12 cellular contexts compared by ENCODE assay signal in the genomic region with DNA sequence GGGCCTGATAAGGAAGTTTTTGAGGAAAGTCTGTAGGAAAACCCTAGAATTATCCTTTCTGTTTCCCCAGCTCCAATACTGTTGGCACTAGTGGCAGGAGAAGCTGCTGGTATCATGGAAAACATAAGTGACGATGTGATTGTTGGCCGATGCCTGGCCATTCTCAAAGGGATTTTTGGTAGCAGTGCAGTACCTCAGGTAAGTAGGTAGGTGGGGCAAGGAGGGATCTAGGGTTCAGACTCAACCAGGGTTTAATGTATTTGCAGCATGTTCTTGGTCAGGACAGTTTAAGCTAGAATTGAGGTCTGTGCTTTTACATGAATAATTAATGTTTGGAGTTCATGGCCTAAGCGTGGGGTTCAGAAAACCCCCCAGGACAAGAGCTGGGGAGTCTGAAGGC.
DNase-seq lines count a peak whose midpoint lies in the region; ATAC-seq and TF ChIP-seq lines count a peak whose summit lies in the region.
"Had no signal": no experiment of that assay in that cellular context is flagged by ENCODE, and none has a peak within 500 bp of the region (broad histone marks: within the 10 kb centered on the region; RNA-seq: fewer than 3 reads in every experiment).

No MANE protein-coding gene starts in this region.

- H3K36me3 ChIP-seq in CD4-positive, CD25-positive, alpha-beta regulatory T cell (ENCODE audit: control insufficient read depth, insufficient read depth, low read length) = peaks cover 83% of the 10 kb centered on the region
- H3K36me3 ChIP-seq in adrenal gland (replicated peaks in 1 of 2) = peaks cover 0 to 75% of the 10 kb centered on the region in 2 donors

- no peaks in the 10 kb centered on the region for H3K27me3 ChIP-seq in CD4-positive, CD25-positive, alpha-beta regulatory T cell (ENCODE audit: control insufficient read depth, insufficient read depth, low read length)
- H3K27me3 ChIP-seq in H9 (ENCODE audit: insufficient read depth, low read length) (no peaks in the 10 kb centered on the region), adrenal gland (no peaks in the 10 kb centered on the region)

- H2BK5ac ChIP-seq in H9 (ENCODE audit: insufficient read length, low read length) = no peak overlapping the region

- H3K9ac ChIP-seq in H9 (ENCODE audit: extremely low read depth, insufficient read length, low read length) = no peak overlapping the region

- H4K5ac ChIP-seq in H9 (ENCODE audit: insufficient read length, low read depth, low read length) = no peak overlapping the region

- no peak overlapping the region for H2BK20ac ChIP-seq in H9 (ENCODE audit: low read depth, low read length, poor library complexity, severe bottlenecking)

- H3K9me3 ChIP-seq in CD4-positive, CD25-positive, alpha-beta regulatory T cell (ENCODE audit: control insufficient read depth in 2 of 2, low read length in 2 of 2) = no peaks in the 10 kb centered on the region
- H3K9me3 ChIP-seq in H9 (ENCODE audit: control insufficient read depth, low read depth, low read length) = no peaks in the 10 kb centered on the region
- H3K9me3 ChIP-seq in adrenal gland (replicated peaks in 1 of 3) = no peaks in the 10 kb centered on the region

- H3K27me3 Mint-ChIP-seq in CD4-positive, CD25-positive, alpha-beta regulatory T cell = no peaks in the 10 kb centered on the region
- no peaks in the 10 kb centered on the region; the same call in 1 of the 2 replicates for H3K27me3 Mint-ChIP-seq in H9 (ENCODE audit: low read depth)
- no peaks in the 10 kb centered on the region for H3K27me3 Mint-ChIP-seq in stimulated activated naive B cell treated with anti-CD40 and anti-IgM and Interleukin-4, amounts not matched to agents 10 μg/mL and 1 μg/mL and 100 μg/mL, for 72 hours

- no peak overlapping the region for H3K4me3 ChIP-seq in CD4-positive, CD25-positive, alpha-beta regulatory T cell (ENCODE audit: low read depth, low read length)
- H3K4me3 ChIP-seq in adrenal gland = no peak overlapping the region

- peaks cover 0 to 2% (median 0%) of the 10 kb centered on the region in 4 donors for H3K4me1 Mint-ChIP-seq in CD4-positive, CD25-positive, alpha-beta regulatory T cell
- H3K4me1 Mint-ChIP-seq in H9 = peaks cover 0 to 15% of the 10 kb centered on the region in 2 experiments; a peak in 3 of 4 replicates
- H3K4me1 Mint-ChIP-seq in stimulated activated naive B cell treated with anti-CD40 and anti-IgM and Interleukin-4, amounts not matched to agents 10 μg/mL and 1 μg/mL and 100 μg/mL, for 72 hours = peaks cover 0 to 3% of the 10 kb centered on the region in 2 donors

- no CpG with 5 or more reads among the region's 3 CpGs for WGBS in H9 (ENCODE audit: extremely low coverage, insufficient read length, low lambda C conversion rate)
- WGBS in adrenal gland, 4 donors = 83 to 97% (median 90%) methylated on average over 3 of the region's 3 CpGs

- peaks cover 0 to 2% (median 0%) of the 10 kb centered on the region in 7 donors for H3K9me3 Mint-ChIP-seq in CD4-positive, CD25-positive, alpha-beta regulatory T cell
- no peaks in the 10 kb centered on the region for H3K9me3 Mint-ChIP-seq in H9
- H3K9me3 Mint-ChIP-seq in stimulated activated naive B cell treated with anti-CD40 and anti-IgM and Interleukin-4, amounts not matched to agents 10 μg/mL and 1 μg/mL and 100 μg/mL, for 72 hours = no peaks in the 10 kb centered on the region

- no peak overlapping the region for H4K8ac ChIP-seq in H9 (replicated peaks; ENCODE audit: insufficient read length, low read depth, low read length)

- H3K4me2 ChIP-seq in H9 (ENCODE audit: insufficient read depth, insufficient read length, low read length) = no peak overlapping the region

- no peaks in the 10 kb centered on the region for H3K23me2 ChIP-seq in H9 (ENCODE audit: insufficient read length, low read depth, low read length, poor library complexity, severe bottlenecking)

- peak overlapping the region in 2 of 3 donors; percentile 22 to 61 for H3K27ac Mint-ChIP-seq in CD4-positive, CD25-positive, alpha-beta regulatory T cell
- H3K27ac Mint-ChIP-seq in H9 = peak overlapping the region in 1 of 3 experiments; percentile 69; a peak in 2 of 7 replicates
- H3K27ac Mint-ChIP-seq in stimulated activated naive B cell treated with anti-CD40 and anti-IgM and Interleukin-4, amounts not matched to agents 10 μg/mL and 1 μg/mL and 100 μg/mL, for 72 hours = no peak overlapping the region

- no peak overlapping the region for H4K91ac ChIP-seq in H9 (ENCODE audit: insufficient read length, low read depth, low read length)

- H3K4me1 ChIP-seq in CD4-positive, CD25-positive, alpha-beta regulatory T cell (ENCODE audit: control insufficient read depth, insufficient read depth, low read length, poor library complexity, severe bottlenecking) = no peaks in the 10 kb centered on the region
- no peaks in the 10 kb centered on the region for H3K4me1 ChIP-seq in H9 (ENCODE audit: insufficient read depth, low read length)
- peaks cover 0 to 5% of the 10 kb centered on the region in 2 donors for H3K4me1 ChIP-seq in adrenal gland (replicated peaks in 1 of 2)

- H2BK12ac ChIP-seq in H9 (ENCODE audit: insufficient read length, low read depth, low read length) = no peak overlapping the region

- H2AK5ac ChIP-seq in H9 (ENCODE audit: insufficient read length, low read length) = no peak overlapping the region

- H3K23ac ChIP-seq in H9 (ENCODE audit: insufficient read length, low read depth, low read length) = no peak overlapping the region

- peak overlapping the region in 1 of 4 donors; percentile 55 for H3K4me3 Mint-ChIP-seq in CD4-positive, CD25-positive, alpha-beta regulatory T cell
- H3K4me3 Mint-ChIP-seq in H9 = no peak overlapping the region
- no peak overlapping the region for H3K4me3 Mint-ChIP-seq in stimulated activated naive B cell treated with anti-CD40 and anti-IgM and Interleukin-4, amounts not matched to agents 10 μg/mL and 1 μg/mL and 100 μg/mL, for 72 hours

- H2BK120ac ChIP-seq in H9 (ENCODE audit: low read depth, low read length, poor library complexity, severe bottlenecking) = no peak overlapping the region

- H3K56ac ChIP-seq in H9 (ENCODE audit: insufficient read length, low read depth, low read length) = no peak overlapping the region

- H3K79me2 ChIP-seq in H9 (ENCODE audit: insufficient read depth, low read length) = no peaks in the 10 kb centered on the region

- H3K18ac ChIP-seq in H9 (ENCODE audit: insufficient read length, low read depth, low read length) = no peak overlapping the region

- no peak for ATAC-seq in CD4-positive, CD25-positive, alpha-beta regulatory T cell (ENCODE audit: low read depth in 2 of 2)
- ATAC-seq in stimulated activated naive B cell treated with anti-CD40 and anti-IgM and Interleukin-4, amounts not matched to agents 10 μg/mL and 1 μg/mL and 100 μg/mL, for 72 hours (replicated peaks) = no peak

- no peak overlapping the region for H2BK15ac ChIP-seq in H9 (ENCODE audit: low read depth, low read length)

- H3K14ac ChIP-seq in H9 (ENCODE audit: insufficient read depth, low read length) = no peak overlapping the region

- DNase-seq in CD4-positive, CD25-positive, alpha-beta regulatory T cell = peak in 1 of 3 donors; percentile 20
- peak; percentile 50 for DNase-seq in H9
- no peak for DNase-seq in adrenal gland
- DNase-seq in iPS-NIHi11 (ENCODE audit: low spot score) = peak; percentile 58
- no peak for DNase-seq in NCI-H69 (lab: John Stamatoyannopoulos, UW)
- no peak for DNase-seq in stimulated activated naive B cell treated with anti-CD40 and anti-IgM and Interleukin-4, amounts not matched to agents 10 μg/mL and 1 μg/mL and 100 μg/mL, for 72 hours
- no peak for DNase-seq in T-helper 1 cell
- DNase-seq in NCI-H146 (lab: John Stamatoyannopoulos, UW) = no peak
- DNase-seq: activated CD4-positive, alpha-beta T cell treated with anti-CD3 and anti-CD28 coated beads, Interleukin-2, amount 50 U/mL, for 4 hours; activated naive CD4-positive, alpha-beta T cell treated with anti-CD3 and anti-CD28 coated beads, Interleukin-2, amount 50 U/mL, for 16 hours; effector CD4-positive, alpha-beta T cell; MV-4-11 had no signal

- H3K36me3 Mint-ChIP-seq in CD4-positive, CD25-positive, alpha-beta regulatory T cell = peaks cover 66% of the 10 kb centered on the region
- H3K36me3 Mint-ChIP-seq in H9 (ENCODE audit: insufficient read depth in 1 of 3, low read depth in 3 of 3) = peaks cover 52 to 91% (median 82%) of the 10 kb centered on the region in 3 experiments
- peaks cover 35 to 67% of the 10 kb centered on the region in 2 donors for H3K36me3 Mint-ChIP-seq in stimulated activated naive B cell treated with anti-CD40 and anti-IgM and Interleukin-4, amounts not matched to agents 10 μg/mL and 1 μg/mL and 100 μg/mL, for 72 hours

- intact Hi-C loops in adrenal gland (cut with DNase I) = no loop called here

- no peak overlapping the region for H3K4ac ChIP-seq in H9 (ENCODE audit: low read depth, low read length)

- H4K20me1 ChIP-seq in H9 (ENCODE audit: control insufficient read depth, insufficient read depth, insufficient read length) = no peaks in the 10 kb centered on the region

- no peak overlapping the region for H3K27ac ChIP-seq in CD4-positive, CD25-positive, alpha-beta regulatory T cell (ENCODE audit: insufficient read depth, low read length, poor library complexity, severe bottlenecking)
- H3K27ac ChIP-seq in H9 (ENCODE audit: insufficient read length, low read depth, low read length) (no peak overlapping the region), adrenal gland (no peak overlapping the region)

- peak; percentile 65 for TF ChIP-seq CTCF in H9 (conservative IDR thresholded peaks at IDR 0.05)
- peak in 4 of 6 experiments; percentile 12 to 23 (median 20) for TF ChIP-seq CTCF in adrenal gland (IDR thresholded peaks at IDR 0.05)

- peaks cover 3% of the 10 kb centered on the region for H3K79me1 ChIP-seq in H9 (ENCODE audit: insufficient read depth, low read depth, low read length, poor library complexity, severe bottlenecking)

- TF ChIP-seq POLR2A in adrenal gland (IDR thresholded peaks at IDR 0.05) = no peak

- no peak overlapping the region for H3T11ph ChIP-seq in H9 (ENCODE audit: low read length)

- no peak overlapping the region for H2AFZ ChIP-seq in H9 (ENCODE audit: low read length)

Comparison
In these comparisons a context has a peak if more than half of its experiments do, and no peak if none do; other contexts are left out.
1. DNase-seq: peak in H9 (single experiment) and iPS-NIHi11 (single experiment); none in adrenal gland (0 of 7), NCI-H69 (single experiment), stimulated activated naive B cell treated with anti-CD40 and anti-IgM and Interleukin-4, amounts not matched to agents 10 μg/mL and 1 μg/mL and 100 μg/mL, for 72 hours (single experiment), T-helper 1 cell (0 of 5) and NCI-H146 (single experiment).